In the genomic region with DNA sequence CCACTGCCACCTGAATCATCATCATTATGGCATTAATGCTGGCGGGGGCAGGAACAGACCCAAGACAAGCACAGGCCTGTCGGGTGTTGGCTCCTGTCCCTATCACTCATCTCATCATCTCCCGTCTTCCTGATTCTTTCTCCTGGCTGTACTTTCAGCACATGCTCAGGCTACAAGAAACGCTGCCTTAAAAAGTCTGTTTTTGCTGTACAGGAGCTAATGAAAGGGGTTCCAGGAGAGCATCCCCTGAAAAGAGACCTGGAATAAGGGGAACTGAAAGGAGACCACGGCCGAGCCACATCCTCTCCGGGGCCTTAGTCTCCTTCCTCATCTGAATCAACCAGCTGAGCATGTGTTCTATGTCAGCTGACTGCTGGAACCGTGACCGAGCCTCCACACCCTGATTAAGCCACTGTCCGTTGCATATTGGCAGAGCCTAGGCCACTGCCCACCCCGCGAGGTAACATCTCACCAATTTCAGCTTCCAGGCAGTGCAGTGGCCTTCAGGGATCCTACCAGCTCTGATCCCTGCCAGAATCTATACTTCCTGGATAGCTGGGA, we compare ENCODE assay signal across 8 cellular contexts.
DNase-seq lines count a peak whose midpoint lies in the region; ATAC-seq, FAIRE-seq and TF ChIP-seq lines count a peak whose summit lies in the region.

No MANE protein-coding gene starts in this region.

- H3K14ac ChIP-seq in H1 (ENCODE audit: insufficient read length): no peak overlapping the region

- H4K5ac ChIP-seq in H1 (ENCODE audit: insufficient read length, low read depth, low read length): no peak overlapping the region

- H3K27ac Mint-ChIP-seq in activated T-cell treated with anti-CD3 and anti-CD28 coated beads, Interleukin-2, amount 50 U/mL, for 24 hours: peak overlapping the region; percentile 95

- TF ChIP-seq EP300 in H1 (IDR thresholded peaks at IDR 0.05; ENCODE audit: borderline replicate concordance in 1 of 2, low read depth in 2 of 2, low read length in 2 of 2): no peak

- peak overlapping the region; percentile 11; the same call in 1 of the 2 replicates for H2AK5ac ChIP-seq in H1 (ENCODE audit: low read depth, low read length)

- no peak for DNase-seq in activated T-cell treated with anti-CD3 and anti-CD28 coated beads, Interleukin-2, amount 50 U/mL, for 24 hours
- no peak for DNase-seq in activated T-cell treated with anti-CD3 and anti-CD28 coated beads for 4 hours
- peak; percentile 94 for DNase-seq in NOMO-1 treated with DMSO at 0.1 percent for 48 hours (lab: John Stamatoyannopoulos, UW; ENCODE audit: unreplicated experiment)
- no peak for DNase-seq in H1 (ENCODE audit: low read depth in 1 of 2, low spot score in 2 of 2)
- no peak for DNase-seq in iPS-NIHi11 (ENCODE audit: low spot score)
- no peak for DNase-seq in stimulated activated CD4-positive, alpha-beta T cell treated with anti-CD3 and anti-CD28 coated beads, Interleukin-12 subunit alpha, Interleukin-12 subunit beta, amount 100 ng/mL, for 4 hours

- no peaks in the 10 kb centered on the region for H3K27me3 ChIP-seq in H1 (replicated peaks in 1 of 4; ENCODE audit: control insufficient read depth in 3 of 4, extremely low read depth in 1 of 4, insufficient read depth in 3 of 4, low read length in 3 of 4)
- H3K27me3 ChIP-seq in neutrophil: peaks cover 9% of the 10 kb centered on the region

- peaks cover 85% of the 10 kb centered on the region for H3K36me3 Mint-ChIP-seq in activated T-cell treated with anti-CD3 and anti-CD28 coated beads, Interleukin-2, amount 50 U/mL, for 24 hours (ENCODE audit: low read depth)

- peaks cover 7% of the 10 kb centered on the region; the same call in 1 of the 2 replicates for H3K23me2 ChIP-seq in H1 (ENCODE audit: low read depth, low read length)

- peak overlapping the region; percentile 27; the same call in 1 of the 2 replicates for H2BK12ac ChIP-seq in H1 (ENCODE audit: low read depth, low read length)

- no peak overlapping the region for H3K23ac ChIP-seq in H1 (ENCODE audit: insufficient read length)

- H4K8ac ChIP-seq in H1 (ENCODE audit: extremely low read depth, insufficient read depth, low read length): no peak overlapping the region

- H3K9me3 Mint-ChIP-seq in activated T-cell treated with anti-CD3 and anti-CD28 coated beads, Interleukin-2, amount 50 U/mL, for 24 hours: no peaks in the 10 kb centered on the region

- no peaks in the 10 kb centered on the region for H3K79me2 ChIP-seq in H1 (ENCODE audit: control insufficient read depth in 1 of 2, insufficient read depth in 2 of 2, low read length in 2 of 2)

- H2BK20ac ChIP-seq in H1 (ENCODE audit: low read length): peak overlapping the region; percentile 16; the same call in 1 of the 2 replicates

- peaks cover 74% of the 10 kb centered on the region for H3K4me1 Mint-ChIP-seq in activated T-cell treated with anti-CD3 and anti-CD28 coated beads, Interleukin-2, amount 50 U/mL, for 24 hours (ENCODE audit: low read depth)

- 93% methylated on average over 12 of the region's 12 CpGs; no CpG with 5 or more reads in 1 of the 2 experiments for WGBS in H1 (ENCODE audit: extremely low coverage in 1 of 2, insufficient coverage in 1 of 2, insufficient read length in 1 of 2, insufficient replicate concordance in 2 of 2, low coverage in 1 of 2, low lambda C conversion rate in 2 of 2, missing lambda C conversion rate in 1 of 2), 2 experiments

- H3K36me3 ChIP-seq in H1 (ENCODE audit: control insufficient read depth in 2 of 4, insufficient read depth in 4 of 4, low read length in 3 of 4) (no peaks in the 10 kb centered on the region), neutrophil (peaks cover 44% of the 10 kb centered on the region)

- no peak for TF ChIP-seq POLR2A in H1 (IDR thresholded peaks at IDR 0.05; ENCODE audit: control extremely low read depth in 1 of 2, low read depth in 2 of 2, low read length in 2 of 2)

- H4K91ac ChIP-seq in H1 (replicated peaks; ENCODE audit: insufficient read length, low read length): no peak overlapping the region

- POLR2A ChIA-PET in H1 (lab: Charles Lee; ENCODE audit: partially characterized antibody): interaction anchor here (0.6 to 5.1 kb wide), 4 partner anchors 14 to 35 kb away, joined by 3 to 37 read pairs (median 8); no protein-coding TSS in a partner anchor

- peak overlapping the region; percentile 75; the same call in 1 of the 2 replicates for H3K18ac ChIP-seq in H1 (ENCODE audit: extremely low read depth, low read length)

- peak overlapping the region; percentile 65; the same call in 1 of the 2 replicates for H2BK15ac ChIP-seq in H1 (ENCODE audit: low read length)

- no peak overlapping the region for H3K56ac ChIP-seq in H1 (replicated peaks; ENCODE audit: insufficient read length, low read depth, low read length)

- CTCF ChIA-PET in H1 (lab: Charles Lee; ENCODE audit: partially characterized antibody): interaction anchor here (0.5 to 6.9 kb wide), 11 partner anchors 9 to 133 kb away, joined by 3 to 53 read pairs (median 3); no protein-coding TSS in a partner anchor

- no peaks in the 10 kb centered on the region for H3K27me3 Mint-ChIP-seq in activated T-cell treated with anti-CD3 and anti-CD28 coated beads, Interleukin-2, amount 50 U/mL, for 24 hours

- H3K4me2 ChIP-seq in H1 (ENCODE audit: insufficient read depth in 1 of 2, low read depth in 2 of 2, low read length in 2 of 2): no peak overlapping the region

- TF ChIP-seq CTCF in H1 (IDR thresholded peaks at IDR 0.05; ENCODE audit: control extremely low read depth in 1 of 3, insufficient read depth in 1 of 3, low read depth in 1 of 3, low read length in 3 of 3) (no peak), neutrophil (IDR thresholded peaks at IDR 0.05) (no peak)

- H2BK5ac ChIP-seq in H1 (ENCODE audit: low read depth, low read length): no peak overlapping the region; the same call in 1 of the 2 replicates

- H2BK120ac ChIP-seq in H1 (replicated peaks; ENCODE audit: low read depth, low read length): no peak overlapping the region

- H2AFZ ChIP-seq in H1 (ENCODE audit: low read length): no peak overlapping the region

- peak; percentile 77 for ATAC-seq in HG02870 (IDR thresholded peaks at IDR 0.05; ENCODE audit: unreplicated experiment)

- H3K79me1 ChIP-seq in H1 (ENCODE audit: low read depth, low read length): no peaks in the 10 kb centered on the region

- FAIRE-seq in H1 (lab: Jason Lieb, UNC): no peak

- TF ChIP-seq RAD21 in H1 (IDR thresholded peaks at IDR 0.05 in 1 of 2, conservative IDR thresholded peaks at IDR 0.05 in 1 of 2; ENCODE audit: low read depth in 2 of 2, low read length in 2 of 2): no peak

- H3K9ac ChIP-seq in H1 (replicated peaks in 1 of 4; ENCODE audit: extremely low read depth in 1 of 4, low read depth in 3 of 4, low read length in 3 of 4): no peak overlapping the region

- no peak overlapping the region for H3K4me3 Mint-ChIP-seq in activated T-cell treated with anti-CD3 and anti-CD28 coated beads, Interleukin-2, amount 50 U/mL, for 24 hours

- H3K4me1 ChIP-seq in H1 (replicated peaks in 1 of 4; ENCODE audit: control insufficient read depth in 3 of 4, insufficient read depth in 4 of 4, low read length in 3 of 4) (peaks cover 3 to 33% (median 16%) of the 10 kb centered on the region in 4 experiments), neutrophil (ENCODE audit: control insufficient read depth in 1 of 2, insufficient read depth in 1 of 2, low read depth in 1 of 2, low read length in 1 of 2) (peaks cover 24 to 26% of the 10 kb centered on the region in 2 experiments)

- H3K9me3 ChIP-seq in H1 (ENCODE audit: insufficient read depth in 2 of 2, low read depth in 1 of 2, low read length in 1 of 2) (no peaks in the 10 kb centered on the region), neutrophil (no peaks in the 10 kb centered on the region)

- H3K27ac ChIP-seq in H1 (ENCODE audit: low read depth, low read length): no peak overlapping the region
- H3K27ac ChIP-seq in neutrophil: peak overlapping the region; percentile 68

- H4K20me1 ChIP-seq in H1 (replicated peaks in 1 of 2; ENCODE audit: control insufficient read depth in 1 of 2, insufficient read depth in 2 of 2, low read length in 2 of 2): no peaks in the 10 kb centered on the region

- no peak overlapping the region for H3K4me3 ChIP-seq in H1 (ENCODE audit: extremely low read depth in 1 of 4, insufficient read depth in 2 of 4, low read depth in 3 of 4, low read length in 4 of 4)
- H3K4me3 ChIP-seq in neutrophil (ENCODE audit: low read depth in 1 of 2, low read length in 1 of 2): no peak overlapping the region

- H3K4ac ChIP-seq in H1 (replicated peaks; ENCODE audit: insufficient read length, low read depth, low read length): no peak overlapping the region

TF ChIP-seq in H1, 55 proteins besides CTCF, POLR2A, EP300 and RAD21 (continues in another document):
- TF ChIP-seq SAP30 (IDR thresholded peaks at IDR 0.05; ENCODE audit: insufficient read depth, insufficient replicate concordance, low read length) (no peak), CEBPB (IDR thresholded peaks at IDR 0.05; ENCODE audit: low read depth, low read length) (no peak), EGR1 (IDR thresholded peaks at IDR 0.05; ENCODE audit: borderline replicate concordance, low read depth, low read length) (no peak), ASH2L (IDR thresholded peaks at IDR 0.05; ENCODE audit: low read length) (no peak), NRF1 (IDR thresholded peaks at IDR 0.05; ENCODE audit: low read depth, low read length) (no peak), SIRT6 (IDR thresholded peaks at IDR 0.05; ENCODE audit: low read length) (no peak), POLR2AphosphoS5 (IDR thresholded peaks at IDR 0.05; ENCODE audit: low read depth, low read length) (no peak), CREB1 (IDR thresholded peaks at IDR 0.05) (no peak), KDM4A (IDR thresholded peaks at IDR 0.05; ENCODE audit: low read depth, low read length, severe bottlenecking) (no peak), TAF1 (IDR thresholded peaks at IDR 0.05; ENCODE audit: low read depth, low read length) (no peak), YY1 (IDR thresholded peaks at IDR 0.05; ENCODE audit: low read depth, low read length) (no peak), BACH1 (IDR thresholded peaks at IDR 0.05; ENCODE audit: low read length) (no peak), BRCA1 (IDR thresholded peaks at IDR 0.05; ENCODE audit: low read depth, low read length) (no peak), SP2 (IDR thresholded peaks at IDR 0.05; ENCODE audit: low read length) (no peak), KDM5A (IDR thresholded peaks at IDR 0.05; ENCODE audit: low read length) (no peak), CTBP2 (IDR thresholded peaks at IDR 0.05; ENCODE audit: borderline replicate concordance, insufficient read depth, insufficient read length, low read length) (no peak), TBP (IDR thresholded peaks at IDR 0.05; ENCODE audit: low read depth, low read length) (no peak)
- TF ChIP-seq, protein P1, sequence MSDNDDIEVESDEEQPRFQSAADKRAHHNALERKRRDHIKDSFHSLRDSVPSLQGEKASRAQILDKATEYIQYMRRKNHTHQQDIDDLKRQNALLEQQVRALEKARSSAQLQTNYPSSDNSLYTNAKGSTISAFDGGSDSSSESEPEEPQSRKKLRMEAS (IDR thresholded peaks at IDR 0.05): no peak
